ENCODE assay signal across 2 cellular contexts in the genomic region with DNA sequence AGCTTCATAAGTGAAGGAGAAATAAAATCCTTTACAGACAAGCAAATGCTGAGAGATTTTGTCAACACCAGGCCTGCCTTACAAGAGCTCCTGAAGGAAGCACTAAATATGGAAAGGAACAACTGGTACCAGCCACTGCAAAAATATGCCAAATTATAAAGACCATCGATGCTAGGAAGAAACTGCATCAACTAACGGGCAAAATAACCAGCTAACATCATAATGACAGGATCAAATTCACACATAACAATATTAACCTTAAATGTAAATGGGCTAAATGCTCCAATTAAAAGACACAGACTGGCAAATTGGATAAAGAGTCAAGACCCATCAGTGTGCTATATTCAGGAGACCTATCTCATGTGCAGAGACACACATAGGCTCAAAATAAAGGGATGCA. TPM values are rescaled to one million over a fixed set of nuclear protein-coding genes. Genes with fewer than 3 reads are reported as not detected.
"Had no signal": no experiment of that assay in that cellular context is flagged by ENCODE, and none has a peak within 500 bp of the region (broad histone marks: within the 10 kb centered on the region; RNA-seq: fewer than 3 reads in every experiment).

No MANE protein-coding gene starts in this region.

RNA-seq across cellular contexts. Expression of a gene that starts 21.3 kb away (rescaled TPM):
- total RNA-seq: HT-29 had no signal
- polyA plus RNA-seq: IgD-negative memory B cell had no signal
